In the genomic region with DNA sequence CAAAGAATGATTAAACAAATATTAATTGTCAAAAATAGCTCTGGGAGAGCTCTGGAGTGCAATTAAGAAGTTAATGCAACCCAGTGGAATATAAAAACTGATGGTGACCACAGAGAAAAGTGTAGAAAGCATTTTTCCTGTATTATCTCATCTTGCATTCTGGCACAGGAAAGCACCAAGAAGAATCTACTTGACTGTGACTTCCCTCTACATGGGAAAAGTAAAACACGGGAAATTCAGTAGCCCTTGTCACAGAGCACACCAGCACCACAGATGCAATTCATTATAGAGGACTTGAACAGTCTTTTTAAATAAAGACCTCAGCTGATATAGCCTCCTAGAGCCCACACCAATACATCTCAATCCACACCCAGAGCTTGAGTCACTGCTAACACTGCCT, we compare ENCODE assay signal across 14 cellular contexts.
DNase-seq lines count a peak whose midpoint lies in the region; ATAC-seq and TF ChIP-seq lines count a peak whose summit lies in the region.
"Had no signal": no experiment of that assay in that cellular context is flagged by ENCODE, and none has a peak within 500 bp of the region (broad histone marks: within the 10 kb centered on the region; RNA-seq: fewer than 3 reads in every experiment).

No MANE protein-coding gene starts in this region.

- no peaks in the 10 kb centered on the region for H3K27me3 Mint-ChIP-seq in endodermal cell (ENCODE audit: insufficient read depth)

- POLR2A ChIA-PET in IMR-90 (lab: Charles Lee; ENCODE audit: unreplicated experiment) = no interaction called here

- H3F3A ChIP-seq in smooth muscle cell (ENCODE audit: low read depth) = no peaks in the 10 kb centered on the region

- H3K18ac ChIP-seq in IMR-90 (ENCODE audit: low read depth, low read length) = no peak overlapping the region

- no peak overlapping the region for H3K4me3 ChIP-seq in IMR-90 (ENCODE audit: insufficient read depth, low read depth, low read length)
- H3K4me3 ChIP-seq in astrocyte of the spinal cord (ENCODE audit: low read depth, low read length) = no peak overlapping the region
- H3K4me3 ChIP-seq in smooth muscle cell = no peak overlapping the region
- no peak overlapping the region for H3K4me3 ChIP-seq in prostate gland
- H3K4me3 ChIP-seq in endodermal cell (ENCODE audit: low read length) = no peak overlapping the region
- H3K4me3 ChIP-seq: BLaER1 treated with 17β-estradiol and CSF1 and Interleukin-3, amounts not matched to agents 10 nM and 100 nM; PC-9 had no signal

- no peaks in the 10 kb centered on the region for H3K79me1 ChIP-seq in IMR-90 (ENCODE audit: low read depth in 1 of 2, low read length in 2 of 2)

- no peak overlapping the region for H3K4me3 Mint-ChIP-seq in endodermal cell

- H2AK9ac ChIP-seq in IMR-90 (replicated peaks; ENCODE audit: low read depth, low read length, poor library complexity) = no peak overlapping the region

- 0 out of 4 replicates have a peak overlapping the region, but pooled peaks of 1 of the 2 experiments have one; percentile 9 for H4K8ac ChIP-seq in IMR-90 (ENCODE audit: low read depth in 2 of 2, low read length in 2 of 2)

- no peak for TF ChIP-seq RAD21 in IMR-90 (IDR thresholded peaks at IDR 0.05; ENCODE audit: low read length)

- H4K20me1 ChIP-seq in IMR-90 (ENCODE audit: insufficient read depth, low read length) (no peaks in the 10 kb centered on the region), smooth muscle cell (ENCODE audit: low read depth) (no peaks in the 10 kb centered on the region)
- H4K20me1 ChIP-seq: BLaER1 treated with 17β-estradiol and CSF1 and Interleukin-3, amounts not matched to agents 10 nM and 100 nM had no signal

- no peak overlapping the region for H3K27ac Mint-ChIP-seq in endodermal cell

- in situ Hi-C loops in IMR-90 (cut with MboI; ENCODE audit: low sequenced_read_pairs) (no loop called here), astrocyte of the spinal cord (cut with HindIII; ENCODE audit: low sequenced_read_pairs) (no loop called here)

- dilution Hi-C loops in IMR-90 (cut with HindIII; ENCODE audit: low sequenced_read_pairs, unreplicated experiment) = no loop called here

- H3K9me3 ChIP-seq in IMR-90 (ENCODE audit: control insufficient read depth, insufficient read depth, low read length) = peaks cover 15% of the 10 kb centered on the region
- H3K9me3 ChIP-seq in smooth muscle cell (replicated peaks; ENCODE audit: low read depth) = no peaks in the 10 kb centered on the region
- no peaks in the 10 kb centered on the region for H3K9me3 ChIP-seq in prostate gland
- peaks cover 4% of the 10 kb centered on the region for H3K9me3 ChIP-seq in endodermal cell (ENCODE audit: control insufficient read depth, low read length)

- no peaks in the 10 kb centered on the region for H3K4me1 ChIP-seq in IMR-90 (ENCODE audit: control insufficient read depth, insufficient read depth, low read length)
- no peaks in the 10 kb centered on the region for H3K4me1 ChIP-seq in smooth muscle cell (ENCODE audit: low read depth)
- H3K4me1 ChIP-seq in prostate gland (replicated peaks) = no peaks in the 10 kb centered on the region
- H3K4me1 ChIP-seq in endodermal cell (ENCODE audit: control insufficient read depth, insufficient read depth, low read length) = no peaks in the 10 kb centered on the region

- BruUV-seq in IMR-90 (replicated peaks; lab: Mats Ljungman, UMichigan) = no TSS peak

- H3K14ac ChIP-seq in IMR-90 (replicated peaks; ENCODE audit: low read depth, low read length) = no peak overlapping the region

- H3K27me3 ChIP-seq in IMR-90 (ENCODE audit: control insufficient read depth, insufficient read depth, low read length) (no peaks in the 10 kb centered on the region), smooth muscle cell (ENCODE audit: low read depth) (no peaks in the 10 kb centered on the region), prostate gland (replicated peaks; ENCODE audit: insufficient read depth) (no peaks in the 10 kb centered on the region), endodermal cell (ENCODE audit: control insufficient read depth, insufficient read depth, low read length, poor library complexity, severe bottlenecking) (no peaks in the 10 kb centered on the region)
- H3K27me3 ChIP-seq: BLaER1 treated with 17β-estradiol and CSF1 and Interleukin-3, amounts not matched to agents 10 nM and 100 nM had no signal

- no peak overlapping the region for H3K56ac ChIP-seq in IMR-90 (ENCODE audit: extremely low read depth, insufficient read depth, low read length)

- no peaks in the 10 kb centered on the region for H3K9me1 ChIP-seq in IMR-90 (ENCODE audit: insufficient read depth, low read length)

- DNase-seq in EL (peak; percentile 41), IMR-90 (no peak), astrocyte of the spinal cord (ENCODE audit: low read depth, low spot score) (peak; percentile 39), smooth muscle cell (lab: John Stamatoyannopoulos, UW; ENCODE audit: unreplicated experiment) (no peak), prostate gland (ENCODE audit: low spot score) (no peak), endodermal cell (no peak), amygdala (lab: John Stamatoyannopoulos, UW) (no peak)
- DNase-seq: DMS153, KBM-7, NCI-H1092 treated with DMSO at 0.1 percent for 48 hours, NCI-H1694 treated with DMSO at 0.1 percent for 48 hours, PC-9 had no signal

- no peak overlapping the region for H3K27ac ChIP-seq in IMR-90 (ENCODE audit: insufficient read depth, low read length)
- peak overlapping the region; percentile 10 for H3K27ac ChIP-seq in smooth muscle cell (ENCODE audit: low read depth)
- no peak overlapping the region for H3K27ac ChIP-seq in prostate gland
- no peak overlapping the region for H3K27ac ChIP-seq in endodermal cell (ENCODE audit: low read depth, low read length)
- H3K27ac ChIP-seq: BLaER1 treated with 17β-estradiol and CSF1 and Interleukin-3, amounts not matched to agents 10 nM and 100 nM; PC-9 had no signal

- H3K36me3 Mint-ChIP-seq in endodermal cell (ENCODE audit: low read depth) = no peaks in the 10 kb centered on the region

- H3K23ac ChIP-seq in IMR-90 (ENCODE audit: low read depth, low read length) = no peak overlapping the region

- no peaks in the 10 kb centered on the region for H3K9me3 Mint-ChIP-seq in endodermal cell

- no peak overlapping the region for H2BK15ac ChIP-seq in IMR-90 (ENCODE audit: low read depth, low read length)

- ATAC-seq in IMR-90 (ENCODE audit: low read depth) = peak; percentile 48; the same call in 1 of the 2 replicates
- ATAC-seq: Right ventricle myocardium inferior had no signal

- no peak for TF ChIP-seq CTCF in IMR-90 (conservative IDR thresholded peaks at IDR 0.05; ENCODE audit: low read depth, low read length)
- TF ChIP-seq CTCF in astrocyte of the spinal cord (IDR thresholded peaks at IDR 0.05; ENCODE audit: low read depth, low read length) = no peak
- TF ChIP-seq CTCF in smooth muscle cell (IDR thresholded peaks at IDR 0.05; ENCODE audit: borderline replicate concordance, insufficient read depth, poor library complexity, severe bottlenecking) = no peak
- TF ChIP-seq CTCF in prostate gland (IDR thresholded peaks at IDR 0.05) = no peak
- no peak for TF ChIP-seq CTCF in endodermal cell (conservative IDR thresholded peaks at IDR 0.05)

- H3K4me1 Mint-ChIP-seq in endodermal cell = peaks cover 3% of the 10 kb centered on the region

- no peak overlapping the region for H2AK5ac ChIP-seq in IMR-90 (ENCODE audit: low read depth, low read length)

- no peak overlapping the region for H3K4me2 ChIP-seq in IMR-90 (ENCODE audit: low read depth, low read length)
- H3K4me2 ChIP-seq in smooth muscle cell = no peak overlapping the region
- H3K4me2 ChIP-seq: BLaER1 treated with 17β-estradiol and CSF1 and Interleukin-3, amounts not matched to agents 10 nM and 100 nM; PC-9 had no signal

- no peak overlapping the region for H2BK5ac ChIP-seq in IMR-90 (ENCODE audit: low read depth, low read length, poor library complexity, severe bottlenecking)

- 0 out of 2 replicates have a peak overlapping the region, but pooled peaks have one; percentile 40 for H2BK120ac ChIP-seq in IMR-90 (ENCODE audit: low read depth, low read length)

- no peak overlapping the region; the same call in 1 of the 2 replicates for H4K91ac ChIP-seq in IMR-90 (ENCODE audit: insufficient read depth, low read depth, low read length)

- intact Hi-C loops in IMR-90 (cut with micrococcal nuclease) = no loop called here
- intact Hi-C loops in prostate gland (cut with DNase I) = no loop called here

- no peak overlapping the region for H3K9ac ChIP-seq in IMR-90 (ENCODE audit: low read depth, low read length)
- no peak overlapping the region for H3K9ac ChIP-seq in smooth muscle cell (ENCODE audit: low read depth)
- no peak overlapping the region for H3K9ac ChIP-seq in endodermal cell (ENCODE audit: extremely low read depth, low read length, poor library complexity, severe bottlenecking)
- H3K9ac ChIP-seq: BLaER1 treated with 17β-estradiol and CSF1 and Interleukin-3, amounts not matched to agents 10 nM and 100 nM had no signal

- no peak overlapping the region for H2BK20ac ChIP-seq in IMR-90 (ENCODE audit: low read depth, low read length)

- CTCF ChIA-PET in IMR-90 (lab: Yijun Ruan, JAX) = no interaction called here

- H3K36me3 ChIP-seq in IMR-90 (ENCODE audit: control insufficient read depth, insufficient read depth, low read length) (no peaks in the 10 kb centered on the region), smooth muscle cell (ENCODE audit: low read depth) (no peaks in the 10 kb centered on the region), prostate gland (no peaks in the 10 kb centered on the region), endodermal cell (ENCODE audit: control insufficient read depth, insufficient read depth, low read length) (no peaks in the 10 kb centered on the region)
- H3K36me3 ChIP-seq: BLaER1 treated with 17β-estradiol and CSF1 and Interleukin-3, amounts not matched to agents 10 nM and 100 nM had no signal

- no CpG with 5 or more reads among the region's 1 CpG for WGBS in IMR-90 (ENCODE audit: extremely low coverage in 2 of 2, insufficient read length in 1 of 2), 2 experiments
- 84% methylated on average over 1 of the region's 1 CpG for WGBS in smooth muscle cell (ENCODE audit: low lambda C conversion rate)
- 93% methylated on average over 1 of the region's 1 CpG for WGBS in prostate gland
- WGBS in endodermal cell (ENCODE audit: insufficient coverage in 1 of 2, insufficient read length in 1 of 2), 2 experiments = 90% methylated on average over 1 of the region's 1 CpG; no CpG with 5 or more reads in 1 of the 2 experiments

- H4K5ac ChIP-seq in IMR-90 (ENCODE audit: low read depth, low read length) = no peak overlapping the region

- no peak overlapping the region for H3K4ac ChIP-seq in IMR-90 (ENCODE audit: low read depth, low read length)

- no peak overlapping the region for H2AFZ ChIP-seq in IMR-90 (replicated peaks; ENCODE audit: low read length, poor library complexity)
- H2AFZ ChIP-seq in smooth muscle cell (ENCODE audit: low read depth) = no peak overlapping the region
- H2AFZ ChIP-seq: PC-9 had no signal

- no peaks in the 10 kb centered on the region for H3K79me2 ChIP-seq in smooth muscle cell (ENCODE audit: low read depth)

- TF ChIP-seq POLR2A in IMR-90 (IDR thresholded peaks at IDR 0.05; ENCODE audit: low read depth, low read length) (no peak), prostate gland (IDR thresholded peaks at IDR 0.05) (no peak)

TF ChIP-seq in IMR-90, 13 proteins besides CTCF, POLR2A, EP300 and RAD21 (continues in another document):
- TF ChIP-seq RCOR1 (IDR thresholded peaks at IDR 0.05; ENCODE audit: insufficient replicate concordance, low read length) (no peak), SMC3 (IDR thresholded peaks at IDR 0.05; ENCODE audit: low read depth, low read length) (no peak), RFX5 (IDR thresholded peaks at IDR 0.05; ENCODE audit: low read depth, low read length) (no peak)

Comparison
In these comparisons a context has a peak if more than half of its experiments do, and no peak if none do; other contexts are left out.
1. DNase-seq: peak in EL (single experiment) and astrocyte of the spinal cord (single experiment); none in IMR-90 (single experiment), smooth muscle cell (single experiment), prostate gland (single experiment), endodermal cell (single experiment) and amygdala (0 of 56).